1 cellular context compared by ENCODE assay signal in the genomic region with DNA sequence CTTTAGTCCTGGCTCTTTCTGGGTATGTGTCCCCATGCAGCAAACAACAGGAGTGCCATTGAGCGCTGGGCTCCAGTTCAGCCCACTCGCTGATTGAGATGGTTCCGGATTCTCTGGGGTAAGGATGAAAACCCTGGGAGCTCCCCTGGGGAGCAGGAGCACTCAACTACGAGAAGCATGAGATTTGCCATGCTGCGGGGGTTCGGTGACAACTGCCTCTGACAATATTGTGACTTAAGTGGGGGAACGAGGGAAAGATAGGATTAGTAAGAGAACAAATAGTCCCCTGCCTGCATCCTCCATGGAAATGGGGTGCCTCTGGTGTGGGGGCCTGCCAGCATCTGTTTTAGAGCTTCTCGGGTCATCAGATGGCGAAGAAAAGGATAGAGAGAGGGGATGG.
TF ChIP-seq lines count a peak whose summit lies in the region.

No MANE protein-coding gene starts in this region.

TF ChIP-seq in IMR-90, 13 proteins besides CTCF, POLR2A, EP300 and RAD21:
- TF ChIP-seq SMC3 (IDR thresholded peaks at IDR 0.05; ENCODE audit: low read depth, low read length): no peak
- no peak for TF ChIP-seq CHD1 (IDR thresholded peaks at IDR 0.05; ENCODE audit: low read depth, low read length)
- no peak for TF ChIP-seq ELK1 (IDR thresholded peaks at IDR 0.05; ENCODE audit: borderline replicate concordance, low read depth, low read length)
- no peak for TF ChIP-seq MXI1 (IDR thresholded peaks at IDR 0.05; ENCODE audit: borderline replicate concordance, low read depth, low read length)
- TF ChIP-seq FOS (IDR thresholded peaks at IDR 0.05; ENCODE audit: low read depth, low read length): no peak
- no peak for TF ChIP-seq MAFK (IDR thresholded peaks at IDR 0.05; ENCODE audit: low read depth, low read length)
- TF ChIP-seq NFE2L2 (IDR thresholded peaks at IDR 0.05; ENCODE audit: low read depth, low read length): no peak
- TF ChIP-seq CEBPB (IDR thresholded peaks at IDR 0.05; ENCODE audit: low read depth, low read length): no peak
- TF ChIP-seq, protein P1, sequence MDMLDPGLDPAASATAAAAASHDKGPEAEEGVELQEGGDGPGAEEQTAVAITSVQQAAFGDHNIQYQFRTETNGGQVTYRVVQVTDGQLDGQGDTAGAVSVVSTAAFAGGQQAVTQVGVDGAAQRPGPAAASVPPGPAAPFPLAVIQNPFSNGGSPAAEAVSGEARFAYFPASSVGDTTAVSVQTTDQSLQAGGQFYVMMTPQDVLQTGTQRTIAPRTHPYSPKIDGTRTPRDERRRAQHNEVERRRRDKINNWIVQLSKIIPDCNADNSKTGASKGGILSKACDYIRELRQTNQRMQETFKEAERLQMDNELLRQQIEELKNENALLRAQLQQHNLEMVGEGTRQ (IDR thresholded peaks at IDR 0.05; ENCODE audit: low read depth, low read length): no peak
- no peak for TF ChIP-seq MAZ (IDR thresholded peaks at IDR 0.05; ENCODE audit: borderline replicate concordance, low read depth, low read length)
- no peak for TF ChIP-seq RFX5 (IDR thresholded peaks at IDR 0.05; ENCODE audit: low read depth, low read length)
- TF ChIP-seq BHLHE40 (IDR thresholded peaks at IDR 0.05; ENCODE audit: low read depth, low read length): no peak
- TF ChIP-seq RCOR1 (IDR thresholded peaks at IDR 0.05; ENCODE audit: insufficient replicate concordance, low read length): no peak
